ENCODE assay signal across 34 cellular contexts in the genomic region with DNA sequence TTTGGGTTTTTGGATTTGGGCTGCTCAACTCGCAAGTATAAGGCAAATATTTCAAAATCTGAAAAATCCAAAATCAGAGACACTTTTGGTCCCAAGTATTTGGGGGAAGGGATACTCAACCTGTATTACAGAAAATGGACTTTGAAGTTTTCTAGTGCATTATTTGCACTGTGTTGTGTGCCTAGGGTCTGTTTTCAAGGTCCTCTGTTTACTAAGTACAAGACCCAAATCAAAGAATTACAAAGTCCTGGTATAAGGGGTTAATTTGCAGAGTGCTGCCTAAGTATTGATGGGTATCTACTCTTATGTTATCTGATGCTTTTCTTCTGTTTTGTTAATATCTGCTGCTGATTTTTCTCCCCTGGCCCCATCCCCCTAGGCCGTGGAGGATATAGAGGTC. TPM values are rescaled to one million over a fixed set of nuclear protein-coding genes. Genes with fewer than 3 reads are reported as not detected.
"Had no signal": no experiment of that assay in that cellular context is flagged by ENCODE, and none has a peak within 500 bp of the region (broad histone marks: within the 10 kb centered on the region; RNA-seq: fewer than 3 reads in every experiment).

No MANE protein-coding gene starts in this region.

- H3K27me3 Mint-ChIP-seq: activated CD4-positive, alpha-beta memory T cell treated with anti-CD3 and anti-CD28 coated beads, Interleukin-2, amount 10 ng/mL, durations not matched to agents 7 days and 5 days; activated CD4-positive, alpha-beta T cell treated with anti-CD3 and anti-CD28 coated beads, Interleukin-2, amount 10 ng/mL, durations not matched to agents 7 days and 5 days; naive B cell had no signal

- H3K4me1 Mint-ChIP-seq: mesothelial cell of epicardium, WTC11 had no signal

- DNase-seq: activated CD4-positive, alpha-beta memory T cell treated with anti-CD3 and anti-CD28 coated beads, Interleukin-2, amount 10 ng/mL, durations not matched to agents 7 days and 5 days; activated CD4-positive, alpha-beta T cell treated with anti-CD3 and anti-CD28 coated beads for 1 hour; activated CD4-positive, alpha-beta T cell treated with anti-CD3 and anti-CD28 coated beads, Interleukin-2, amount 10 ng/mL, durations not matched to agents 7 days and 5 days; activated gamma-delta T cell; activated naive CD4-positive, alpha-beta T cell treated with anti-CD3 and anti-CD28 coated beads, Interleukin-2, amount 50 U/mL, for 16 hours; anterior cingulate cortex; dermis blood vessel endothelial cell; effector CD4-positive, alpha-beta T cell; esophagus squamous epithelium; foreskin melanocyte; hippocampal formation; naive B cell; stimulated activated CD4-positive, alpha-beta T cell treated with anti-CD3 and anti-CD28 coated beads, Interleukin-12 subunit alpha, Interleukin-12 subunit beta, amount 100 ng/mL, for 4 hours; stimulated activated CD4-positive, alpha-beta T cell treated with anti-CD3 and anti-CD28 coated beads, Interleukin-4, amount 100 ng/mL, for 1 hour; stomach; T-helper 2 cell; thyroid gland; upper lobe of left lung had no signal

- H3K4me3 Mint-ChIP-seq: activated CD4-positive, alpha-beta memory T cell treated with anti-CD3 and anti-CD28 coated beads, Interleukin-2, amount 10 ng/mL, durations not matched to agents 7 days and 5 days; activated CD4-positive, alpha-beta T cell treated with anti-CD3 and anti-CD28 coated beads, Interleukin-2, amount 10 ng/mL, durations not matched to agents 7 days and 5 days; activated T-helper 1 cell treated with anti-CD3 and anti-CD28 coated beads, Interleukin-12 subunit alpha, Interleukin-12 subunit beta, Interleukin-2, Interleukin-4 antibody, amounts not matched to agents 30 ng/mL and 10 ng/mL and 1 ng/mL, durations not matched to agents 14 hours and 24 hours and 36 hours; mesothelial cell of epicardium; naive B cell; WTC11 had no signal

- H3K9me3 Mint-ChIP-seq: activated CD4-positive, alpha-beta memory T cell treated with anti-CD3 and anti-CD28 coated beads, Interleukin-2, amount 10 ng/mL, durations not matched to agents 7 days and 5 days; activated CD4-positive, alpha-beta T cell treated with anti-CD3 and anti-CD28 coated beads, Interleukin-2, amount 10 ng/mL, durations not matched to agents 7 days and 5 days; activated T-helper 1 cell treated with anti-CD3 and anti-CD28 coated beads, Interleukin-12 subunit alpha, Interleukin-12 subunit beta, Interleukin-2, Interleukin-4 antibody, amounts not matched to agents 30 ng/mL and 10 ng/mL and 1 ng/mL, durations not matched to agents 14 hours and 24 hours and 36 hours; mesothelial cell of epicardium; naive B cell; WTC11 had no signal

- H3K4me3 ChIP-seq: esophagus squamous epithelium, skin epidermis, stomach, thyroid gland, upper lobe of left lung, vagina had no signal

- ATAC-seq: sciatic nerve, SK-N-SH treated with all-trans-retinoic acid at 6 μM for 48 hours, WTC11 had no signal

- FAIRE-seq: bronchial epithelial cell, colon, endometrium had no signal

- H3K27me3 ChIP-seq: esophagus squamous epithelium, stomach, thyroid gland, upper lobe of left lung, vagina had no signal

- H3K9me3 ChIP-seq: esophagus squamous epithelium, stomach, thyroid gland, upper lobe of left lung, vagina had no signal

- H3K27ac ChIP-seq: epithelial cell of prostate, esophagus squamous epithelium, skin epidermis, stomach, thyroid gland, upper lobe of left lung, vagina had no signal

- H3K27ac Mint-ChIP-seq: activated CD4-positive, alpha-beta memory T cell treated with anti-CD3 and anti-CD28 coated beads, Interleukin-2, amount 10 ng/mL, durations not matched to agents 7 days and 5 days; activated CD4-positive, alpha-beta T cell treated with anti-CD3 and anti-CD28 coated beads, Interleukin-2, amount 10 ng/mL, durations not matched to agents 7 days and 5 days; mesothelial cell of epicardium; WTC11 had no signal

- H3K4me1 ChIP-seq: esophagus squamous epithelium, stomach, thyroid gland, vagina had no signal

RNA-seq across cellular contexts. Expression of a gene that starts 25.0 kb away (rescaled TPM):
- total RNA-seq: bronchial epithelial cell, dermis blood vessel endothelial cell, kidney epithelial cell, lower leg skin, mesothelial cell of epicardium, osteoblast, posterior vena cava, renal cortical epithelial cell, vagina, WTC11 had no signal
- polyA plus RNA-seq: stomach had no signal

RNA-seq across cellular contexts. Expression of a gene that starts 36.5 kb away (rescaled TPM):
- total RNA-seq: bronchial epithelial cell, kidney epithelial cell, mesothelial cell of epicardium, renal cortical epithelial cell had no signal

RNA-seq across cellular contexts. Expression of a gene that starts 48.3 kb away (rescaled TPM):
- total RNA-seq: activated CD4-positive, alpha-beta memory T cell treated with anti-CD3 and anti-CD28 coated beads, Interleukin-2, amount 10 ng/mL, durations not matched to agents 7 days and 5 days; activated CD4-positive, alpha-beta T cell treated with anti-CD3 and anti-CD28 coated beads, Interleukin-2, amount 10 ng/mL, durations not matched to agents 7 days and 5 days; activated T-helper 1 cell treated with anti-CD3 and anti-CD28 coated beads, Interleukin-12 subunit alpha, Interleukin-12 subunit beta, Interleukin-2, Interleukin-4 antibody, amounts not matched to agents 30 ng/mL and 10 ng/mL and 1 ng/mL, durations not matched to agents 14 hours and 24 hours and 36 hours had no signal
